ENCODE assay signal across 2 cellular contexts in the genomic region with DNA sequence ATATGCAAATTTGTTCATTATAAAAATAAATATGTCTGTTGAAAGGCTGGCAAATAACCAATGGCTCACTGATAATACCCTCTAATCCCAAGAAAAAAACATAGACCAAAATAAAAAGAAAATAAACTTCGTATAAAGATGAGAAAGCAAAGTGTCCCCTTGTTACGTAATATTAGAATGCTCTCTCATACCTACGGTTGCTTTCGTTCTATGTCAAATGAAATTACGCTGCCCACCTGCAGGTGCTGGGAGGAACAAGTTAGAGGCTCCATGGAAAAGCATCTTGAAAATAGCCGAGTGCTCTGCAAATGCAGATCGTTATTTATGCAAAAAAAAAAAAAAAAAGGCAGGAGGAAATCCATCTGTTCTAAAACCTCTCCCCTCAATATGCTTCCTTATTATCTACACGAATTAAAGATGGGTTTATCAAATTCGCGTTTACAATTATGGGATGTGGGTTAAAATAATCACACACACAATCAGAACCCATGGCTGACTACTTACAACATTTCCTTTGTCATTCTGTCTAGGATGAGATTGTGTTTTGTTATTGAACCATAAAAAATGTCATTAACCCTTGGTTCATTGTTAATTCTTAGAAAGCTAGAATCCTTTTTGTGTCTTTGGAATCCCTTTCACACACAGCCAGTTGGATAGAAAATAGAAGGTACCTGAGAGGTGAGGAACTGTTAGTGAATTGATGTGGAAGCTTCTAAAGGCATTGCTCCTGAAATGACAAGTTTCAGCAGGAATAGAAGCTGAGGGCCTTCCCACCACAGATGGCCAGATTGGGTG.
A peak's percentile ranks its signal among the peaks of the same experiment; 100 is the strongest.
TF ChIP-seq lines count a peak whose summit lies in the region.

No MANE protein-coding gene starts in this region.

TF ChIP-seq in HEK293, 187 proteins besides CTCF, POLR2A, EP300 and RAD21:
- TF ChIP-seq SP3 (tag by site-specific recombination; IDR thresholded peaks at IDR 0.05) (no peak), ZBTB11 (tag by site-specific recombination; conservative IDR thresholded peaks at IDR 0.05; ENCODE audit: low read depth) (no peak), ZNF133 (tag by site-specific recombination; IDR thresholded peaks at IDR 0.05) (no peak)
- TF ChIP-seq, protein P1, sequence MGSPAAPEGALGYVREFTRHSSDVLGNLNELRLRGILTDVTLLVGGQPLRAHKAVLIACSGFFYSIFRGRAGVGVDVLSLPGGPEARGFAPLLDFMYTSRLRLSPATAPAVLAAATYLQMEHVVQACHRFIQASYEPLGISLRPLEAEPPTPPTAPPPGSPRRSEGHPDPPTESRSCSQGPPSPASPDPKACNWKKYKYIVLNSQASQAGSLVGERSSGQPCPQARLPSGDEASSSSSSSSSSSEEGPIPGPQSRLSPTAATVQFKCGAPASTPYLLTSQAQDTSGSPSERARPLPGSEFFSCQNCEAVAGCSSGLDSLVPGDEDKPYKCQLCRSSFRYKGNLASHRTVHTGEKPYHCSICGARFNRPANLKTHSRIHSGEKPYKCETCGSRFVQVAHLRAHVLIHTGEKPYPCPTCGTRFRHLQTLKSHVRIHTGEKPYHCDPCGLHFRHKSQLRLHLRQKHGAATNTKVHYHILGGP (tag by site-specific recombination; IDR thresholded peaks at IDR 0.05), result peak; percentile 36; the same call in 1 of the 2 replicates

TF ChIP-seq in H1, 55 proteins besides CTCF, POLR2A, EP300 and RAD21:
- TF ChIP-seq BACH1 (IDR thresholded peaks at IDR 0.05; ENCODE audit: low read length), result no peak
- TF ChIP-seq CEBPB (IDR thresholded peaks at IDR 0.05; ENCODE audit: low read depth, low read length), result peak; percentile 35; the same call in 1 of the 2 replicates
